ENCODE assay signal across 1 cellular context in the genomic region with DNA sequence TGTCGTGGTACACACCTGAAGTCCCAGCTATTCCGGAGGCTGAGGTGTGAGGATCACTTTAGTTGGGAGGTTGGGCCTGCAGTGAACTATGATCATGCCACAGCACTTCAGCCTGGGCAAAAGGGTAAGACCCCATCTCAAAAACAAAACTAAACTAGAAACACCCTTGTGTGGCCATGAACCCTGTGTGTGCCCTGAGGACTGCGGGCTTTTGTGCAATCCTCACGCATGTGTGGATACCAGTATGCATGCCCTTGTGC.
TF ChIP-seq lines count a peak whose summit lies in the region.

No MANE protein-coding gene starts in this region.

TF ChIP-seq in GM12878, 131 proteins besides CTCF, POLR2A, EP300 and RAD21:
- no peak for TF ChIP-seq JUNB (IDR thresholded peaks at IDR 0.05)
- TF ChIP-seq POLR2AphosphoS5 (IDR thresholded peaks at IDR 0.05; ENCODE audit: low read length) = no peak
- TF ChIP-seq BHLHE40 (IDR thresholded peaks at IDR 0.05; ENCODE audit: borderline replicate concordance in 1 of 2, low read depth in 2 of 2, low read length in 1 of 2) = peak in 1 of 2 experiments; percentile 75; a peak in 1 of 4 replicates
- TF ChIP-seq, protein P1, sequence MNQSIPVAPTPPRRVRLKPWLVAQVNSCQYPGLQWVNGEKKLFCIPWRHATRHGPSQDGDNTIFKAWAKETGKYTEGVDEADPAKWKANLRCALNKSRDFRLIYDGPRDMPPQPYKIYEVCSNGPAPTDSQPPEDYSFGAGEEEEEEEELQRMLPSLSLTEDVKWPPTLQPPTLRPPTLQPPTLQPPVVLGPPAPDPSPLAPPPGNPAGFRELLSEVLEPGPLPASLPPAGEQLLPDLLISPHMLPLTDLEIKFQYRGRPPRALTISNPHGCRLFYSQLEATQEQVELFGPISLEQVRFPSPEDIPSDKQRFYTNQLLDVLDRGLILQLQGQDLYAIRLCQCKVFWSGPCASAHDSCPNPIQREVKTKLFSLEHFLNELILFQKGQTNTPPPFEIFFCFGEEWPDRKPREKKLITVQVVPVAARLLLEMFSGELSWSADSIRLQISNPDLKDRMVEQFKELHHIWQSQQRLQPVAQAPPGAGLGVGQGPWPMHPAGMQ (IDR thresholded peaks at IDR 0.05; ENCODE audit: borderline replicate concordance) = no peak
- TF ChIP-seq ZNF622 (IDR thresholded peaks at IDR 0.05) = no peak
- TF ChIP-seq BACH1 (IDR thresholded peaks at IDR 0.05; ENCODE audit: borderline replicate concordance) = peak; percentile 37; the same call in 1 of the 2 replicates
- TF ChIP-seq REST (IDR thresholded peaks at IDR 0.05; ENCODE audit: low read depth, low read length) = no peak
- TF ChIP-seq RFX5 (IDR thresholded peaks at IDR 0.05; ENCODE audit: low read depth, low read length) = no peak
- TF ChIP-seq MTA3 (IDR thresholded peaks at IDR 0.05; ENCODE audit: borderline replicate concordance, low read length) = no peak
- TF ChIP-seq CEBPB (IDR thresholded peaks at IDR 0.05; ENCODE audit: borderline replicate concordance in 1 of 2, low read depth in 2 of 2, low read length in 2 of 2) = 0 out of 4 replicates have a peak, but pooled peaks of 1 of the 2 experiments have one; percentile 18
- no peak for TF ChIP-seq ATF3 (IDR thresholded peaks at IDR 0.05; ENCODE audit: borderline replicate concordance, extremely low read depth, low read depth, low read length)
- TF ChIP-seq SMC3 (IDR thresholded peaks at IDR 0.05; ENCODE audit: borderline replicate concordance, low read length) = no peak
- TF ChIP-seq USF2 (IDR thresholded peaks at IDR 0.05; ENCODE audit: borderline replicate concordance, low read depth, low read length) = no peak
- no peak for TF ChIP-seq CHD1 (IDR thresholded peaks at IDR 0.05; ENCODE audit: low read depth, low read length)
- 0 out of 2 replicates have a peak, but pooled peaks have one; percentile 59 for TF ChIP-seq ZNF592 (IDR thresholded peaks at IDR 0.05)
- no peak for TF ChIP-seq HSF1 (IDR thresholded peaks at IDR 0.05; ENCODE audit: low read depth, low read length)
